16 cellular contexts compared by ENCODE assay signal in genomic region chr4:190122161-190122638, GRCh38. TPM values are rescaled to one million over a fixed set of nuclear protein-coding genes. Genes with fewer than 3 reads are reported as not detected.
DNase-seq lines count a peak whose midpoint lies in the region; TF ChIP-seq lines count a peak whose summit lies in the region.
"Not testable (repeated sequence)": the region's sequence is repeated elsewhere in the genome, so short reads cannot be mapped to it uniquely, and the experiment has no call there.
"Had no signal": no experiment of that assay in that cellular context is flagged by ENCODE, and none has a peak within 500 bp of the region (broad histone marks: within the 10 kb centered on the region; RNA-seq: fewer than 3 reads in every experiment).

No MANE protein-coding gene starts in this region.

- H3K9me3 ChIP-seq in Caco-2; liver (ENCODE audit: control insufficient read depth in 4 of 4, low read length in 3 of 4); testis: not testable (repeated sequence)

- intact Hi-C loops in Caco-2 (cut with micrococcal nuclease; ENCODE audit: unreplicated experiment); activated CD4-positive, alpha-beta T cell treated with anti-CD3 and anti-CD28 coated beads, Interleukin-2, amount 10 ng/mL, durations not matched to agents 24 days and 14 days (cut with micrococcal nuclease); cardiac septum (cut with DNase I); posterior vena cava (cut with DNase I); testis (cut with DNase I; ENCODE audit: low total_unique reads): not testable (repeated sequence)

- H3K27ac ChIP-seq in liver (ENCODE audit: low read depth in 1 of 2, low read length in 2 of 2); testis: not testable (repeated sequence)

- not testable (repeated sequence) for H3K36me3 Mint-ChIP-seq in Caco-2 (ENCODE audit: insufficient read depth, unreplicated experiment); activated CD4-positive, alpha-beta T cell treated with anti-CD3 and anti-CD28 coated beads, Interleukin-2, amount 10 ng/mL, durations not matched to agents 24 days and 14 days (ENCODE audit: low read depth); chondrocyte (ENCODE audit: low read depth)

- TF ChIP-seq CTCF in Caco-2 (IDR thresholded peaks at IDR 0.05; ENCODE audit: insufficient read depth in 1 of 2, low read depth in 1 of 2, low read length in 1 of 2, severe bottlenecking in 1 of 2, unreplicated experiment in 1 of 2); chondrocyte (IDR thresholded peaks at IDR 0.05); liver (IDR thresholded peaks at IDR 0.05; ENCODE audit: low read depth, low read length, missing input control); testis (IDR thresholded peaks at IDR 0.05): not testable (repeated sequence)

- not testable (repeated sequence) for H3K27ac Mint-ChIP-seq in Caco-2 (ENCODE audit: unreplicated experiment); activated CD4-positive, alpha-beta T cell treated with anti-CD3 and anti-CD28 coated beads, Interleukin-2, amount 10 ng/mL, durations not matched to agents 24 days and 14 days
- H3K27ac Mint-ChIP-seq in chondrocyte (ENCODE audit: unreplicated experiment) = peak overlapping the region; percentile 66

- POLR2A ChIA-PET in Caco-2 (lab: Charles Lee) = not testable (repeated sequence)

- not testable (repeated sequence) for H3K4me3 ChIP-seq in Caco-2 (ENCODE audit: low read depth, low read length); liver (ENCODE audit: low read depth in 1 of 3, low read length in 3 of 3); testis

- not testable (repeated sequence) for H3K9me3 Mint-ChIP-seq in Caco-2 (ENCODE audit: unreplicated experiment); activated CD4-positive, alpha-beta T cell treated with anti-CD3 and anti-CD28 coated beads, Interleukin-2, amount 10 ng/mL, durations not matched to agents 24 days and 14 days; chondrocyte (ENCODE audit: low read depth)

- 73% methylated on average over 21 of the region's 21 CpGs for WGBS in liver
- 63 to 65% methylated on average over 21 of the region's 21 CpGs for WGBS in testis, 2 donors

- H3K4me1 Mint-ChIP-seq in Caco-2 (ENCODE audit: low read depth, unreplicated experiment); activated CD4-positive, alpha-beta T cell treated with anti-CD3 and anti-CD28 coated beads, Interleukin-2, amount 10 ng/mL, durations not matched to agents 24 days and 14 days; chondrocyte (ENCODE audit: low read depth): not testable (repeated sequence)

- H3K9ac ChIP-seq in liver (ENCODE audit: low read depth in 1 of 2, low read length in 2 of 2) = not testable (repeated sequence)

- not testable (repeated sequence) for H3K4me3 Mint-ChIP-seq in Caco-2 (ENCODE audit: unreplicated experiment); activated CD4-positive, alpha-beta T cell treated with anti-CD3 and anti-CD28 coated beads, Interleukin-2, amount 10 ng/mL, durations not matched to agents 24 days and 14 days; chondrocyte (ENCODE audit: unreplicated experiment)

- in situ Hi-C loops in KBM-7 (cut with MboI; ENCODE audit: low pct_unique_long_range_greater_than_20kb, low sequenced_read_pairs) = not testable (repeated sequence)

- peak; percentile 13 to 39 for DNase-seq in Caco-2
- DNase-seq in KBM-7 = peak; percentile 3
- DNase-seq in activated CD4-positive, alpha-beta T cell treated with anti-CD3 and anti-CD28 coated beads, Interleukin-2, amount 10 ng/mL, durations not matched to agents 24 days and 14 days = peak; percentile 56
- DNase-seq in chondrocyte (ENCODE audit: low spot score) = peak; percentile 94
- DNase-seq in cardiac septum (ENCODE audit: low spot score) = peak; percentile 36
- DNase-seq in posterior vena cava (ENCODE audit: low spot score) = peak; percentile 91
- peak; percentile 38 for DNase-seq in testis

- BruUV-seq in Caco-2 (replicated peaks; lab: Mats Ljungman, UMichigan) = not testable (repeated sequence)

- H3K36me3 ChIP-seq in Caco-2 (ENCODE audit: control insufficient read depth, insufficient read depth, low read length); liver (ENCODE audit: control insufficient read depth in 4 of 4, insufficient read depth in 3 of 4, low read depth in 1 of 4, low read length in 3 of 4); testis (ENCODE audit: low read depth, missing control alignments): not testable (repeated sequence)

- not testable (repeated sequence) for TF ChIP-seq POLR2A in testis (IDR thresholded peaks at IDR 0.05)

- TF ChIP-seq RAD21 in liver (IDR thresholded peaks at IDR 0.05) = not testable (repeated sequence)

- H3K27me3 ChIP-seq in Caco-2 (replicated peaks; ENCODE audit: control insufficient read depth, insufficient read depth, low read length); liver (ENCODE audit: control insufficient read depth in 4 of 4, insufficient read depth in 4 of 4, low read length in 3 of 4); testis: not testable (repeated sequence)

- H3K4me1 ChIP-seq in Caco-2; liver (ENCODE audit: control insufficient read depth in 4 of 4, insufficient read depth in 4 of 4, low read length in 3 of 4); testis: not testable (repeated sequence)

- H3K27me3 Mint-ChIP-seq in Caco-2 (ENCODE audit: insufficient read depth, unreplicated experiment); activated CD4-positive, alpha-beta T cell treated with anti-CD3 and anti-CD28 coated beads, Interleukin-2, amount 10 ng/mL, durations not matched to agents 24 days and 14 days; chondrocyte (ENCODE audit: low read depth): not testable (repeated sequence)

- CTCF ChIA-PET in Caco-2 (lab: Charles Lee) = not testable (repeated sequence)

TF ChIP-seq in liver, 16 proteins besides CTCF, POLR2A, EP300 and RAD21:
- peak; percentile 27 for TF ChIP-seq NR2F2 (IDR thresholded peaks at IDR 0.05)

RNA-seq across cellular contexts. Expression of gene DUX4, which starts 51.4 kb away (rescaled TPM):
- total RNA-seq in Caco-2 (2022) = not detected in 2 replicates
- total RNA-seq in activated CD4-positive, alpha-beta T cell treated with anti-CD3 and anti-CD28 coated beads, Interleukin-2, amount 10 ng/mL, durations not matched to agents 24 days and 14 days = not detected in 2 replicates
- not detected in 3 replicates for total RNA-seq in chondrocyte
- total RNA-seq in cardiac septum = not detected
- total RNA-seq in liver = not detected
- polyA plus RNA-seq in liver = not detected
- total RNA-seq in posterior vena cava = not detected
- total RNA-seq in testis = not detected
- polyA plus RNA-seq in testis (ENCODE audit: insufficient read depth, low read depth, low replicate concordance) = 1.1 TPM
- total RNA-seq: activated B cell treated with CpG ODN at 0.5 μM for 24 hours; activated T-helper 1 cell treated with anti-CD3 and anti-CD28 coated beads, Interleukin-12 subunit alpha, Interleukin-12 subunit beta, Interleukin-2, Interleukin-4 antibody, amounts not matched to agents 30 ng/mL and 10 ng/mL and 1 ng/mL, durations not matched to agents 14 hours and 24 hours and 36 hours; CD4-positive, alpha-beta T cell; HT-29; kidney epithelial cell; PC-9; T-cell; vagina had no signal

RNA-seq across cellular contexts. Expression of gene DBET, which starts 57.9 kb away (rescaled TPM):
- not detected in 2 replicates for total RNA-seq in Caco-2 (2022)
- total RNA-seq in activated CD4-positive, alpha-beta T cell treated with anti-CD3 and anti-CD28 coated beads, Interleukin-2, amount 10 ng/mL, durations not matched to agents 24 days and 14 days = not detected in 2 replicates
- not detected in 3 replicates for total RNA-seq in chondrocyte
- 0.05 TPM for total RNA-seq in cardiac septum
- not detected for total RNA-seq in liver
- not detected for polyA plus RNA-seq in liver
- not detected for total RNA-seq in posterior vena cava
- not detected for total RNA-seq in testis
- polyA plus RNA-seq in testis (ENCODE audit: insufficient read depth, low read depth, low replicate concordance) = not detected
- total RNA-seq: activated B cell treated with CpG ODN at 0.5 μM for 24 hours; activated T-helper 1 cell treated with anti-CD3 and anti-CD28 coated beads, Interleukin-12 subunit alpha, Interleukin-12 subunit beta, Interleukin-2, Interleukin-4 antibody, amounts not matched to agents 30 ng/mL and 10 ng/mL and 1 ng/mL, durations not matched to agents 14 hours and 24 hours and 36 hours; CD4-positive, alpha-beta T cell; HT-29; kidney epithelial cell; PC-9; vagina had no signal

Comparison
In these comparisons a context has a peak if more than half of its experiments do, and no peak if none do; other contexts are left out.
1. DNase-seq: peak in every context shown above with its lines; median percentile 94 in chondrocyte; 91 in posterior vena cava; 56 in activated CD4-positive, alpha-beta T cell treated with anti-CD3 and anti-CD28 coated beads, Interleukin-2, amount 10 ng/mL, durations not matched to agents 24 days and 14 days; 38 in testis; 36 in cardiac septum; 26 in Caco-2; 3 in KBM-7.